ENCODE assay signal across 1 cellular context in the genomic region with DNA sequence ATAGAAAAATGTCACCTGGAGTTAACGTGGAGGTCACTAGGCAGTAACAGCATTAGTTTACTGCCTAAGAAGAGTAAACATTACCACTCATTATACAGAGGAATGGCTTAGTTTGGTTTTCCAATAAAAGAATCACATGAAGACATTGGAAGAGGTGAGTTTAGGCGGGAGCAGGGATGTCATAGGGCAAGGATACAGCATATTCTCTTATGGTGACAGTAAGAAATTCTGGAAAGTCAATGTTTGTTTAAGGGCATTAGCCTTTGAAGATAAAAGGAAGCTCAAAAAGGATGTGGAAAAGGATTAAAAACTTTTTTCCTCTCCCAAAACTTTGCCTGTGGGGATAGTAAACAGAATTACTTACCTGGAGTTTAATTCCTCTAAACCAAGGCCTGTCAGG.
A peak's percentile ranks its signal among the peaks of the same experiment; 100 is the strongest.
TF ChIP-seq lines count a peak whose summit lies in the region.

No MANE protein-coding gene starts in this region.

TF ChIP-seq in HepG2, 621 proteins besides CTCF, POLR2A, EP300 and RAD21 (continues in another document):
- TF ChIP-seq ZNF547 (CRISPR knock-in tag; IDR thresholded peaks at IDR 0.05), result no peak
- TF ChIP-seq PITX1 (CRISPR knock-in tag; IDR thresholded peaks at IDR 0.05), result peak; percentile 84
- no peak for TF ChIP-seq ZNF784 (CRISPR knock-in tag; IDR thresholded peaks at IDR 0.05; ENCODE audit: borderline replicate concordance)
- TF ChIP-seq TAF1 (CRISPR knock-in tag; IDR thresholded peaks at IDR 0.05), result no peak
- TF ChIP-seq ZSCAN12 (CRISPR knock-in tag; IDR thresholded peaks at IDR 0.05), result no peak
- TF ChIP-seq IRF2 (CRISPR knock-in tag; IDR thresholded peaks at IDR 0.05), result peak; percentile 40; the same call in 1 of the 2 replicates
- no peak for TF ChIP-seq THYN1 (CRISPR knock-in tag; IDR thresholded peaks at IDR 0.05; ENCODE audit: borderline replicate concordance, low read depth)
- peak; percentile 68; the same call in 1 of the 2 replicates for TF ChIP-seq ELF3 (CRISPR knock-in tag; IDR thresholded peaks at IDR 0.05)
- 0 out of 4 replicates have a peak, but pooled peaks of 1 of the 2 experiments have one; percentile 25 for TF ChIP-seq HMGXB4 (CRISPR knock-in tag; IDR thresholded peaks at IDR 0.05; ENCODE audit: borderline replicate concordance in 1 of 2, low read depth in 1 of 2)
- TF ChIP-seq NPAS2 (CRISPR knock-in tag; IDR thresholded peaks at IDR 0.05; ENCODE audit: borderline replicate concordance), result no peak
- no peak for TF ChIP-seq ZNF468 (CRISPR knock-in tag; IDR thresholded peaks at IDR 0.05)
- TF ChIP-seq GATAD2A (CRISPR knock-in tag; IDR thresholded peaks at IDR 0.05), result peak; percentile 81
- TF ChIP-seq, protein P1, sequence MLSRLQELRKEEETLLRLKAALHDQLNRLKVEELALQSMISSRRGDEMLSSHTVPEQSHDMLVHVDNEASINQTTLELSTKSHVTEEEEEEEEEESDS (CRISPR knock-in tag; IDR thresholded peaks at IDR 0.05; ENCODE audit: borderline replicate concordance), result no peak
- TF ChIP-seq SOX6 (IDR thresholded peaks at IDR 0.05), result no peak
- TF ChIP-seq SOX6 (CRISPR knock-in tag; IDR thresholded peaks at IDR 0.05), result peak; percentile 67; the same call in 1 of the 2 replicates
- peak; percentile 82; the same call in 1 of the 2 replicates for TF ChIP-seq HMG20A (CRISPR knock-in tag; IDR thresholded peaks at IDR 0.05; ENCODE audit: borderline replicate concordance)
- TF ChIP-seq ZNF614 (CRISPR knock-in tag; IDR thresholded peaks at IDR 0.05; ENCODE audit: borderline replicate concordance), result peak; percentile 54; the same call in 1 of the 2 replicates
- TF ChIP-seq JUNB (CRISPR knock-in tag; IDR thresholded peaks at IDR 0.05; ENCODE audit: borderline replicate concordance), result no peak
- peak; percentile 79; the same call in 1 of the 2 replicates for TF ChIP-seq NR2F6 (IDR thresholded peaks at IDR 0.05)
- TF ChIP-seq NR2F6 (CRISPR knock-in tag; IDR thresholded peaks at IDR 0.05), result peak; percentile 45; the same call in 1 of the 2 replicates
- TF ChIP-seq ZBTB40 (IDR thresholded peaks at IDR 0.05), result no peak
- no peak for TF ChIP-seq ZBTB40 (CRISPR knock-in tag; IDR thresholded peaks at IDR 0.05)
- no peak for TF ChIP-seq MYPOP (CRISPR knock-in tag; IDR thresholded peaks at IDR 0.05)
- TF ChIP-seq TBX2 (CRISPR knock-in tag; IDR thresholded peaks at IDR 0.05; ENCODE audit: borderline replicate concordance), result peak; percentile 61; the same call in 1 of the 2 replicates
- no peak for TF ChIP-seq ZSCAN9 (CRISPR knock-in tag; IDR thresholded peaks at IDR 0.05; ENCODE audit: borderline replicate concordance)
- no peak for TF ChIP-seq DDIT3 (CRISPR knock-in tag; IDR thresholded peaks at IDR 0.05)
- no peak for TF ChIP-seq HNF1A (IDR thresholded peaks at IDR 0.05; ENCODE audit: low read depth)
- peak; percentile 30; the same call in 1 of the 2 replicates for TF ChIP-seq HNF1A (CRISPR knock-in tag; IDR thresholded peaks at IDR 0.05; ENCODE audit: borderline replicate concordance)
- peak; percentile 67; the same call in 1 of the 2 replicates for TF ChIP-seq NR2F2 (IDR thresholded peaks at IDR 0.05; ENCODE audit: borderline replicate concordance, low read depth)
- peak; percentile 84; the same call in 1 of the 2 replicates for TF ChIP-seq SOX5 (CRISPR knock-in tag; IDR thresholded peaks at IDR 0.05; ENCODE audit: borderline replicate concordance)
- no peak for TF ChIP-seq ZNF143 (CRISPR knock-in tag; IDR thresholded peaks at IDR 0.05)
- TF ChIP-seq, protein P2, sequence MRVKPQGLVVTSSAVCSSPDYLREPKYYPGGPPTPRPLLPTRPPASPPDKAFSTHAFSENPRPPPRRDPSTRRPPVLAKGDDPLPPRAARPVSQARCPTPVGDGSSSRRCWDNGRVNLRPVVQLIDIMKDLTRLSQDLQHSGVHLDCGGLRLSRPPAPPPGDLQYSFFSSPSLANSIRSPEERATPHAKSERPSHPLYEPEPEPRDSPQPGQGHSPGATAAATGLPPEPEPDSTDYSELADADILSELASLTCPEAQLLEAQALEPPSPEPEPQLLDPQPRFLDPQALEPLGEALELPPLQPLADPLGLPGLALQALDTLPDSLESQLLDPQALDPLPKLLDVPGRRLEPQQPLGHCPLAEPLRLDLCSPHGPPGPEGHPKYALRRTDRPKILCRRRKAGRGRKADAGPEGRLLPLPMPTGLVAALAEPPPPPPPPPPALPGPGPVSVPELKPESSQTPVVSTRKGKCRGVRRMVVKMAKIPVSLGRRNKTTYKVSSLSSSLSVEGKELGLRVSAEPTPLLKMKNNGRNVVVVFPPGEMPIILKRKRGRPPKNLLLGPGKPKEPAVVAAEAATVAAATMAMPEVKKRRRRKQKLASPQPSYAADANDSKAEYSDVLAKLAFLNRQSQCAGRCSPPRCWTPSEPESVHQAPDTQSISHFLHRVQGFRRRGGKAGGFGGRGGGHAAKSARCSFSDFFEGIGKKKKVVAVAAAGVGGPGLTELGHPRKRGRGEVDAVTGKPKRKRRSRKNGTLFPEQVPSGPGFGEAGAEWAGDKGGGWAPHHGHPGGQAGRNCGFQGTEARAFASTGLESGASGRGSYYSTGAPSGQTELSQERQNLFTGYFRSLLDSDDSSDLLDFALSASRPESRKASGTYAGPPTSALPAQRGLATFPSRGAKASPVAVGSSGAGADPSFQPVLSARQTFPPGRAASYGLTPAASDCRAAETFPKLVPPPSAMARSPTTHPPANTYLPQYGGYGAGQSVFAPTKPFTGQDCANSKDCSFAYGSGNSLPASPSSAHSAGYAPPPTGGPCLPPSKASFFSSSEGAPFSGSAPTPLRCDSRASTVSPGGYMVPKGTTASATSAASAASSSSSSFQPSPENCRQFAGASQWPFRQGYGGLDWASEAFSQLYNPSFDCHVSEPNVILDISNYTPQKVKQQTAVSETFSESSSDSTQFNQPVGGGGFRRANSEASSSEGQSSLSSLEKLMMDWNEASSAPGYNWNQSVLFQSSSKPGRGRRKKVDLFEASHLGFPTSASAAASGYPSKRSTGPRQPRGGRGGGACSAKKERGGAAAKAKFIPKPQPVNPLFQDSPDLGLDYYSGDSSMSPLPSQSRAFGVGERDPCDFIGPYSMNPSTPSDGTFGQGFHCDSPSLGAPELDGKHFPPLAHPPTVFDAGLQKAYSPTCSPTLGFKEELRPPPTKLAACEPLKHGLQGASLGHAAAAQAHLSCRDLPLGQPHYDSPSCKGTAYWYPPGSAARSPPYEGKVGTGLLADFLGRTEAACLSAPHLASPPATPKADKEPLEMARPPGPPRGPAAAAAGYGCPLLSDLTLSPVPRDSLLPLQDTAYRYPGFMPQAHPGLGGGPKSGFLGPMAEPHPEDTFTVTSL (CRISPR knock-in tag; IDR thresholded peaks at IDR 0.05; ENCODE audit: borderline replicate concordance), result peak; percentile 83; the same call in 1 of the 2 replicates
